Comparison of ENCODE assay signal across 16 cellular contexts in the genomic region with DNA sequence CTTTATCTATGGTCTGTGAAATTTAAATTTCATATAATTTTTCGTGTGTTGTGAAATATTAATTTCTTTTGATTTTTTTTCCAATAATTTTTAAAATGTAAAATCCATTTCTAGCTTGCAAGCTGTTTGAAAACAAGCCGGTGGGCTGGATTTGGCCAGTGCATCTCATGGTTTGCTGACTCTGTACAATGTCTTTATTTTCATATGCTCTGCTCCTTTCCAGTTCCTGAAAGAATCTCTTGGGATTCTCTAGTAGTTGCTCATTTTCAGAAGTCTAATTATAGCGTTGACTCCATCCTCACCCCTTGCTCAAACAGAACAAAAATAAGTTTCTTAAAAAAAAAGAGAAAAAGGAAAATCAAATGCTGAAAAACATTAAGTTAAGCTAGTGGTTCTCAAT.
"Had no signal": no experiment of that assay in that cellular context is flagged by ENCODE, and none has a peak within 500 bp of the region (broad histone marks: within the 10 kb centered on the region; RNA-seq: fewer than 3 reads in every experiment).

No MANE protein-coding gene starts in this region.

- H3K9me3 ChIP-seq: colonic mucosa, transverse colon had no signal

- H3K4me1 ChIP-seq: colonic mucosa, parathyroid adenoma, transverse colon had no signal

- ATAC-seq: activated T-helper 17 cell treated with anti-CD3 and anti-CD28 coated beads, Interleukin-2, amount 50 U/mL, for 72 hours; left colon; stimulated activated naive CD8-positive, alpha-beta T cell treated with anti-CD3 and anti-CD28 coated beads, Interleukin-15, amount 100 ng/mL, for 72 hours; WTC11 had no signal

- H3K27ac ChIP-seq: colonic mucosa, parathyroid adenoma, transverse colon had no signal

- H3K36me3 ChIP-seq: colonic mucosa had no signal

- H2AFZ ChIP-seq: parathyroid adenoma had no signal

- H3K4me3 ChIP-seq: colonic mucosa, transverse colon had no signal

- DNase-seq: activated CD4-positive, alpha-beta T cell treated with anti-CD3 and anti-CD28 coated beads, Interleukin-2, amount 10 ng/mL, durations not matched to agents 24 days and 14 days; activated T-cell treated with anti-CD3 and anti-CD28 coated beads for 4 hours; amygdala; colonic mucosa; effector CD4-positive, alpha-beta T cell; hypothalamus; left colon; nephron progenitor cell; SHP77 treated with DMSO at 0.1 percent for 48 hours; stimulated activated CD4-positive, alpha-beta T cell treated with anti-CD3 and anti-CD28 coated beads, Interleukin-15, amount 100 ng/mL, for 24 hours; stimulated activated CD4-positive, alpha-beta T cell treated with anti-CD3 and anti-CD28 coated beads, Interleukin-4, amount 100 ng/mL, for 24 hours; stimulated activated naive CD8-positive, alpha-beta T cell treated with anti-CD3 and anti-CD28 coated beads, Interleukin-15, amount 100 ng/mL, for 72 hours; transverse colon had no signal

- H3K27me3 ChIP-seq: colonic mucosa, transverse colon had no signal
